Comparison of ENCODE assay signal across 10 cellular contexts in the genomic region with DNA sequence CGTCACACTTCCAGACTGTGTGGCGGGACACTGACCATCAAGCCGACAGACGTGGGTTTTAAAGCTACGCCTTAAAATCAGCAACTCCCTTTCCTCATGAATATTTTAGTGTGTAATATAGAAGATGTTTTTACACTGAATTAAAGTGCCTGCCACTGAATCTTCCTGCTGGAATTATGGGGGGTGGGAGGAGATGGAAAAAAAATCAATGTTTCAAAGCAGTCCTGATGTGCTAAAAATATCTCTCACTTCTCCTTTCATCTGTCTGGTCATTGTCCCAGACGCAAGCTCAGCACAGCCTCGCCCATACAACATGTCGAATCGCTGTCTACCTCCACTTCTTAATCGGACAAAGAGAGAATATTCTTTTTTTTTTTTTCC.
DNase-seq lines count a peak whose midpoint lies in the region; ATAC-seq, FAIRE-seq and TF ChIP-seq lines count a peak whose summit lies in the region.
"Had no signal": no experiment of that assay in that cellular context is flagged by ENCODE, and none has a peak within 500 bp of the region (broad histone marks: within the 10 kb centered on the region; RNA-seq: fewer than 3 reads in every experiment).

No MANE protein-coding gene starts in this region.

- H3K9me3 Mint-ChIP-seq in activated naive CD4-positive, alpha-beta T cell treated with anti-CD3 and anti-CD28 coated beads, Interleukin-2, amount 50 U/mL, for 72 hours = no peaks in the 10 kb centered on the region
- H3K9me3 Mint-ChIP-seq in memory B cell = no peaks in the 10 kb centered on the region

- TF ChIP-seq CTCF in A549 (IDR thresholded peaks at IDR 0.05) = no peak

- no peak for TF ChIP-seq EP300 in A549 (IDR thresholded peaks at IDR 0.05)

- peaks cover 37 to 84% of the 10 kb centered on the region in 2 donors for H3K36me3 Mint-ChIP-seq in activated naive CD4-positive, alpha-beta T cell treated with anti-CD3 and anti-CD28 coated beads, Interleukin-2, amount 50 U/mL, for 72 hours
- H3K36me3 Mint-ChIP-seq in memory B cell = peaks cover 20% of the 10 kb centered on the region

- H3K9me3 ChIP-seq in A549 = no peaks in the 10 kb centered on the region

- peak overlapping the region; percentile 40 to 90 for H3K27ac Mint-ChIP-seq in activated naive CD4-positive, alpha-beta T cell treated with anti-CD3 and anti-CD28 coated beads, Interleukin-2, amount 50 U/mL, for 72 hours
- peak overlapping the region; percentile 86 for H3K27ac Mint-ChIP-seq in memory B cell

- DNase-seq in A549 (ENCODE audit: low read depth in 1 of 2, low spot score in 1 of 2) (no peak), ELR (ENCODE audit: low read depth) (peak; percentile 37), memory B cell (ENCODE audit: low spot score in 2 of 2) (no peak), SHP77 treated with DMSO at 0.1 percent for 48 hours (lab: John Stamatoyannopoulos, UW) (no peak), NCI-H1105 (lab: John Stamatoyannopoulos, UW) (no peak)
- no peak for DNase-seq in activated naive CD4-positive, alpha-beta T cell treated with anti-CD3 and anti-CD28 coated beads, Interleukin-2, amount 50 U/mL, for 72 hours (ENCODE audit: low spot score in 2 of 2)
- DNase-seq: GOT3, NCI-H1092 treated with DMSO at 0.1 percent for 48 hours had no signal

- FAIRE-seq in A549 (lab: Jason Lieb, UNC) = no peak

- H3K4me3 Mint-ChIP-seq in memory B cell = peak overlapping the region; percentile 50

- H3K4me1 Mint-ChIP-seq in memory B cell = peaks cover 67% of the 10 kb centered on the region

- H3K27ac ChIP-seq in A549 = peak overlapping the region; percentile 92 to 93

- WGBS in A549 (ENCODE audit: missing lambda C conversion rate) = 89% methylated on average over 10 of the region's 10 CpGs

- H3K4me1 ChIP-seq in A549 = peaks cover 99% of the 10 kb centered on the region

- CTCF ChIA-PET in A549 (lab: Yijun Ruan, JAX) = interaction anchor here (0.6 to 8.5 kb wide), 10 partner anchors 14 to 893 kb away, joined by 3 to 185 read pairs (median 10); no protein-coding TSS in a partner anchor

- no peaks in the 10 kb centered on the region for H3K27me3 Mint-ChIP-seq in memory B cell

- peak overlapping the region; percentile 96 for H3K4me2 ChIP-seq in A549

- ATAC-seq in A549 (no peak), memory B cell (ENCODE audit: low read depth) (no peak), GM21367 (IDR thresholded peaks at IDR 0.05; ENCODE audit: unreplicated experiment) (no peak), HG03159 (IDR thresholded peaks at IDR 0.05; ENCODE audit: unreplicated experiment) (no peak)
- ATAC-seq in activated naive CD4-positive, alpha-beta T cell treated with anti-CD3 and anti-CD28 coated beads, Interleukin-2, amount 50 U/mL, for 72 hours = no peak

- H3K4me3 ChIP-seq in A549 = no peak overlapping the region

- TF ChIP-seq RAD21 in A549 (conservative IDR thresholded peaks at IDR 0.05 in 1 of 2, IDR thresholded peaks at IDR 0.05 in 1 of 2) = no peak

- POLR2A ChIA-PET in A549 (lab: Yijun Ruan, JAX) = interaction anchor here (1.0 to 2.4 kb wide), 3 partner anchors 9 to 45 kb away, joined by 3 to 7 read pairs (median 4); no protein-coding TSS in a partner anchor

- TF ChIP-seq POLR2A in A549 (IDR thresholded peaks at IDR 0.05; ENCODE audit: low read length) = no peak

TF ChIP-seq in A549, 52 proteins besides CTCF, POLR2A, EP300 and RAD21:
- TF ChIP-seq ZNF302 (CRISPR knock-in tag; IDR thresholded peaks at IDR 0.05) (no peak), MAFK (IDR thresholded peaks at IDR 0.05; ENCODE audit: partially characterized antibody) (peak; percentile 17), KDM5A (IDR thresholded peaks at IDR 0.05) (no peak), RCOR1 (IDR thresholded peaks at IDR 0.05; ENCODE audit: low read depth, low read length) (no peak), POLR2AphosphoS2 (conservative IDR thresholded peaks at IDR 0.05; ENCODE audit: low read length) (0 out of 2 replicates have a peak, but pooled peaks have one; percentile 74)
